ENCODE assay signal across 24 cellular contexts in the genomic region with DNA sequence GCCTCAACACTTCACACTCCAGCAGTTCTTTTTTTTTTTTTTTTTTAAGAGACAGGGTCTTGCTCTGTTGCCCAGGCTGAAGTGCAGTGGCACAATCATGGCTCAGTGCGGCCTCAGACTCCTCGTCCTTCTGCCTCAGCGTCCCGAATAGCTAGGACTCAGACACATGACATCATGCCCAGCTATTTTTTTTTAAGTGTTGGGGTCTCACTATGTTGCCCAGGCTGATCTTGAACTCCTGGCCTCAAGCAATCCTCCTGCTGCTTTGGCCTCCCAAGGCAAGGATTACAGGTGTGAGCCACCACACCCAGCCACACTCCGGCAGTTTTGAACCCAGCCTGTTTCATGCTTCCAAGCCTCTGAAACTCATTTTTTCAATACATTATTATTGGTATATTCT. TPM values are rescaled to one million over a fixed set of nuclear protein-coding genes. Genes with fewer than 3 reads are reported as not detected.
DNase-seq lines count a peak whose midpoint lies in the region; ATAC-seq, FAIRE-seq and TF ChIP-seq lines count a peak whose summit lies in the region.
"Had no signal": no experiment of that assay in that cellular context is flagged by ENCODE, and none has a peak within 500 bp of the region (broad histone marks: within the 10 kb centered on the region; RNA-seq: fewer than 3 reads in every experiment).

No MANE protein-coding gene starts in this region.

- no TSS peak for BruUV-seq in HepG2 (replicated peaks; lab: Mats Ljungman, UMichigan)

- H3K79me2 ChIP-seq in HepG2 (ENCODE audit: insufficient read depth, low read length), result peaks cover 35% of the 10 kb centered on the region

- no peaks in the 10 kb centered on the region; a peak in 1 of 5 replicates for H3K27me3 ChIP-seq in HepG2 (ENCODE audit: control insufficient read depth in 1 of 2, insufficient read depth in 2 of 2, low read length in 2 of 2)
- H3K27me3 ChIP-seq in right lobe of liver, result no peaks in the 10 kb centered on the region
- no peaks in the 10 kb centered on the region for H3K27me3 ChIP-seq in adipocyte (replicated peaks; ENCODE audit: control insufficient read depth, insufficient read depth, low read length)
- H3K27me3 ChIP-seq in breast epithelium, result no peaks in the 10 kb centered on the region
- H3K27me3 ChIP-seq: SJCRH30 had no signal

- no peaks in the 10 kb centered on the region for H3K9me3 ChIP-seq in HepG2 (ENCODE audit: low read length)
- H3K9me3 ChIP-seq in right lobe of liver, result no peaks in the 10 kb centered on the region
- H3K9me3 ChIP-seq in adipocyte (ENCODE audit: control insufficient read depth, low read length), result no peaks in the 10 kb centered on the region
- no peaks in the 10 kb centered on the region for H3K9me3 ChIP-seq in breast epithelium
- H3K9me3 ChIP-seq: SJCRH30 had no signal

- intact Hi-C loops in HepG2 (cut with micrococcal nuclease; ENCODE audit: unreplicated experiment), result no loop called here
- intact Hi-C loops in right lobe of liver (cut with DNase I), result no loop called here
- intact Hi-C loops in breast epithelium (cut with DNase I; ENCODE audit: low total_unique reads), result no loop called here

- H3K9ac ChIP-seq in HepG2 (ENCODE audit: insufficient read depth, low read depth, low read length) (no peak overlapping the region), adipocyte (ENCODE audit: low read length) (no peak overlapping the region)
- H3K9ac ChIP-seq: GM23248 had no signal

- H3K36me3 ChIP-seq in HepG2 (replicated peaks in 1 of 2; ENCODE audit: control insufficient read depth in 1 of 2, insufficient read depth in 2 of 2, low read length in 2 of 2) (peaks cover 20 to 44% of the 10 kb centered on the region in 2 experiments; a peak in 4 of 5 replicates), right lobe of liver (peaks cover 3 to 53% (median 29%) of the 10 kb centered on the region in 4 donors), adipocyte (ENCODE audit: control insufficient read depth, insufficient read depth, low read length, severe bottlenecking) (peaks cover 66% of the 10 kb centered on the region), breast epithelium (peaks cover 9% of the 10 kb centered on the region)

- no peak for FAIRE-seq in HepG2 (lab: Jason Lieb, UNC)
- FAIRE-seq: GM19239 had no signal

- DNase-seq in HepG2 (ENCODE audit: low spot score) (no peak), right lobe of liver (no peak), adipocyte (ENCODE audit: low read depth) (no peak), glutamatergic neuron (no peak), breast epithelium (ENCODE audit: low spot score in 2 of 2) (no peak)
- no peak for DNase-seq in activated T-cell treated with anti-CD3 and anti-CD28 coated beads, Interleukin-2, amount 50 U/mL, for 48 hours
- DNase-seq: DMS153, DND-41, H9, HFFc6, NCI-H1105 treated with DMSO at 0.1 percent for 48 hours, NCI-H2029, NCI-H82, PC-9, SJCRH30 had no signal

- ATAC-seq in HepG2 (no peak), right lobe of liver (no peak), HG03196 (IDR thresholded peaks at IDR 0.05; ENCODE audit: unreplicated experiment) (no peak)
- no peak for ATAC-seq in activated CD4-positive, CD25-positive, alpha-beta regulatory T cell treated with anti-CD3 and anti-CD28 coated beads, Interleukin-2, amount 50 U/mL, for 24 hours
- ATAC-seq: Right ventricle myocardium inferior, SK-N-SH treated with all-trans-retinoic acid at 6 μM for 48 hours had no signal

- CTCF ChIA-PET in HepG2 (lab: Yijun Ruan, JAX; ENCODE audit: low intra/inter-chr PET ratio, low total read pairs), result no interaction called here

- no peak overlapping the region for H2AFZ ChIP-seq in HepG2 (ENCODE audit: low read length)
- H2AFZ ChIP-seq: GM23248, PC-9 had no signal

- TF ChIP-seq CTCF in HepG2 (CRISPR knock-in tag; IDR thresholded peaks at IDR 0.05) (no peak), right lobe of liver (IDR thresholded peaks at IDR 0.05) (no peak), glutamatergic neuron (IDR thresholded peaks at IDR 0.05; ENCODE audit: partially characterized antibody, unreplicated experiment) (no peak), breast epithelium (IDR thresholded peaks at IDR 0.05) (no peak)

- H4K20me1 ChIP-seq in HepG2 (ENCODE audit: insufficient read depth, low read length), result no peaks in the 10 kb centered on the region

- no peak overlapping the region for H3K4me3 ChIP-seq in HepG2 (replicated peaks in 1 of 3; ENCODE audit: insufficient read depth in 1 of 3, low read depth in 2 of 3, low read length in 3 of 3)
- no peak overlapping the region for H3K4me3 ChIP-seq in right lobe of liver
- H3K4me3 ChIP-seq in adipocyte (ENCODE audit: low read length), result peak overlapping the region; percentile 95
- H3K4me3 ChIP-seq in breast epithelium, result no peak overlapping the region
- H3K4me3 ChIP-seq: GM23248, PC-9, SJCRH30 had no signal

- peaks cover 58% of the 10 kb centered on the region for H3K4me1 Mint-ChIP-seq in glutamatergic neuron (ENCODE audit: low read depth, unreplicated experiment)

- H3K4me1 ChIP-seq in HepG2 (ENCODE audit: insufficient read depth, low read length) (peaks cover 48% of the 10 kb centered on the region), right lobe of liver (peaks cover 0 to 33% (median 4%) of the 10 kb centered on the region in 4 donors), adipocyte (ENCODE audit: control insufficient read depth, insufficient read depth, low read length) (peaks cover 41% of the 10 kb centered on the region), breast epithelium (no peaks in the 10 kb centered on the region)
- H3K4me1 ChIP-seq: SJCRH30 had no signal

- H3K27me3 Mint-ChIP-seq in glutamatergic neuron (ENCODE audit: unreplicated experiment), result peaks cover 7% of the 10 kb centered on the region
- H3K27me3 Mint-ChIP-seq: B cell had no signal

- in situ Hi-C loops in HepG2 (cut with HindIII; ENCODE audit: extremely low pct_ligation_motif_present, low pct_unique_long_range_greater_than_20kb), result no loop called here

- TF ChIP-seq EP300 in HepG2 (IDR thresholded peaks at IDR 0.05; ENCODE audit: low read depth in 2 of 2, low read length in 2 of 2) (no peak), HepG2 (CRISPR knock-in tag; IDR thresholded peaks at IDR 0.05; ENCODE audit: borderline replicate concordance) (no peak)

- no peaks in the 10 kb centered on the region for H3K36me3 Mint-ChIP-seq in glutamatergic neuron (ENCODE audit: unreplicated experiment)

- TF ChIP-seq POLR2A in HepG2 (IDR thresholded peaks at IDR 0.05; ENCODE audit: insufficient read depth in 1 of 2, low read depth in 2 of 2, low read length in 2 of 2) (no peak), right lobe of liver (IDR thresholded peaks at IDR 0.05) (no peak), breast epithelium (IDR thresholded peaks at IDR 0.05) (no peak)

- H3K27ac Mint-ChIP-seq in glutamatergic neuron (ENCODE audit: unreplicated experiment), result peak overlapping the region; percentile 73
- H3K27ac Mint-ChIP-seq: B cell, H9 had no signal

- over 99% methylated on average over 5 of the region's 5 CpGs for WGBS in HepG2 (ENCODE audit: low lambda C conversion rate)
- 94% methylated on average over 5 of the region's 5 CpGs for WGBS in right lobe of liver (ENCODE audit: insufficient coverage, low coverage, low lambda C conversion rate, missing lambda C conversion rate)

- H3K27ac ChIP-seq in HepG2 (ENCODE audit: extremely low read length, insufficient read depth, low read length), result no peak overlapping the region
- peak overlapping the region in 1 of 3 donors; percentile 35 for H3K27ac ChIP-seq in right lobe of liver
- H3K27ac ChIP-seq in breast epithelium, result no peak overlapping the region
- H3K27ac ChIP-seq: 22Rv1, GM23248, PC-9, SJCRH30 had no signal

- H3K4me2 ChIP-seq in HepG2 (ENCODE audit: low read depth, low read length), result no peak overlapping the region
- H3K4me2 ChIP-seq: PC-9 had no signal

- peak overlapping the region; percentile 57 for H3K4me3 Mint-ChIP-seq in glutamatergic neuron (ENCODE audit: unreplicated experiment)
- H3K4me3 Mint-ChIP-seq: B cell, CD14-positive monocyte, H9 had no signal

- no peak for TF ChIP-seq RAD21 in HepG2 (CRISPR knock-in tag; IDR thresholded peaks at IDR 0.05)

- POLR2A ChIA-PET in HepG2 (lab: Yijun Ruan, JAX), result no interaction called here

- peaks cover 15% of the 10 kb centered on the region for H3K9me3 Mint-ChIP-seq in glutamatergic neuron (ENCODE audit: unreplicated experiment)
- H3K9me3 Mint-ChIP-seq: CD14-positive monocyte, H9, HFFc6 had no signal

TF ChIP-seq in HepG2, 621 proteins besides CTCF, POLR2A, EP300 and RAD21 (continues in another document):
- TF ChIP-seq ZNF260 (CRISPR knock-in tag; IDR thresholded peaks at IDR 0.05; ENCODE audit: borderline replicate concordance, low read depth), result no peak

RNA-seq across cellular contexts. Expression of a gene that starts 3.7 kb away (rescaled TPM):
- total RNA-seq in HepG2 (2016; rRNA removed; fragmentation: Illumina TruSeq; extraction: Trizol) (56.8 and 93.9 TPM in 2 replicates), right lobe of liver (100 to 1,000 TPM in 1 of 6 experiments, 10 to 100 TPM in 5; 44.5 to 150 (median 59.6) TPM), glutamatergic neuron (ENCODE audit: unreplicated experiment) (66.3 TPM), breast epithelium (10 to 100 TPM; 32.0 to 35.3 (median 34.7) TPM)
- total RNA-seq in HepG2 (2016; cell fraction: cytosol; rRNA removed; fragmentation: Illumina TruSeq; extraction: Trizol; ENCODE audit: low read depth), result 9.8 and 10.6 TPM in 2 replicates
- total RNA-seq in HepG2 (2016; cell fraction: insoluble cytoplasmic fraction; rRNA removed; fragmentation: Illumina TruSeq; extraction: Trizol), result 54.4 and 91.0 TPM in 2 replicates
- 14.0 and 18.1 TPM in 2 replicates for total RNA-seq in HepG2 (2016; cell fraction: membrane; rRNA removed; fragmentation: Illumina TruSeq; extraction: Trizol)
- 40.7 and 41.0 TPM in 2 replicates for total RNA-seq in HepG2 (2016; cell fraction: nucleus; rRNA removed; fragmentation: Illumina TruSeq; extraction: Trizol)
- polyA plus RNA-seq in HepG2 (2011; rRNA removed), result 20.9 and 22.1 TPM in 2 replicates
- 13.4 and 16.6 TPM in 2 replicates for polyA plus RNA-seq in HepG2 (2011; cell fraction: cytosol; rRNA removed)
- polyA plus RNA-seq in HepG2 (2011; cell fraction: nucleus; rRNA removed), result 34.8 and 48.7 TPM in 2 replicates
- 17.9 and 20.4 TPM in 2 replicates for polyA plus RNA-seq in HepG2 (2012)
- 1.4 and 2.1 TPM in 2 replicates for polyA plus RNA-seq in HepG2 (2016; cell fraction: cytosol; fragmentation: Illumina TruSeq; extraction: Trizol; ENCODE audit: low read depth)
- polyA plus RNA-seq in HepG2 (2016; cell fraction: insoluble cytoplasmic fraction; fragmentation: Illumina TruSeq; extraction: Trizol; ENCODE audit: low read depth), result 48.5 and 52.1 TPM in 2 replicates
- polyA plus RNA-seq in HepG2 (2016; cell fraction: membrane; fragmentation: Illumina TruSeq; extraction: Trizol; ENCODE audit: low read depth), result 4.7 and 5.1 TPM in 2 replicates
- 33.7 and 36.2 TPM in 2 replicates for polyA plus RNA-seq in HepG2 (2016; cell fraction: nucleus; fragmentation: Illumina TruSeq; extraction: Trizol; ENCODE audit: insufficient read depth, low read depth)
- 41.9 and 53.6 TPM in 2 replicates for polyA minus RNA-seq in HepG2 (2011; rRNA and poly(A)+ RNA removed; ENCODE audit: low replicate concordance)
- polyA minus RNA-seq in HepG2 (2011; cell fraction: cytosol; rRNA and poly(A)+ RNA removed), result 24.9 and 26.4 TPM in 2 replicates
- 62.1 and 67.5 TPM in 2 replicates for polyA minus RNA-seq in HepG2 (2011; cell fraction: nucleus; rRNA and poly(A)+ RNA removed)
